Comparison of ENCODE assay signal across 21 cellular contexts in genomic region chr2:28637648-28638047, GRCh38.
A peak's percentile ranks its signal among the peaks of the same experiment; 100 is the strongest.
DNase-seq lines count a peak whose midpoint lies in the region; ATAC-seq and TF ChIP-seq lines count a peak whose summit lies in the region.
"Had no signal": no experiment of that assay in that cellular context is flagged by ENCODE, and none has a peak within 500 bp of the region (broad histone marks: within the 10 kb centered on the region; RNA-seq: fewer than 3 reads in every experiment).

No MANE protein-coding gene starts in this region.

- DNase-seq in heart left ventricle = no peak
- no peak for DNase-seq in heart right ventricle
- no peak for DNase-seq in esophagus muscularis mucosa (ENCODE audit: extremely low spot score)
- DNase-seq in vagina (ENCODE audit: extremely low spot score in 2 of 2) = peak in 1 of 2 donors; percentile 91
- no peak for DNase-seq in NCI-H748 treated with DMSO at 0.1 percent for 48 hours (lab: John Stamatoyannopoulos, UW)
- DNase-seq: ACHN; activated CD4-positive, alpha-beta T cell treated with anti-CD3 and anti-CD28 coated beads for 4 hours; activated CD8-positive, alpha-beta memory T cell treated with anti-CD3 and anti-CD28 coated beads, Interleukin-2, amount 50 U/mL, for 4 hours; activated naive CD4-positive, alpha-beta T cell treated with anti-CD3 and anti-CD28 coated beads, Interleukin-2, amount 10 ng/mL, durations not matched to agents 7 days and 5 days; CD4-positive, CD25-positive, alpha-beta regulatory T cell; DND-41; effector CD8-positive, alpha-beta T cell; left lung; MG63; NCI-H187 treated with DMSO at 0.1 percent for 48 hours; NCI-H524 had no signal

- H3K27ac ChIP-seq in heart left ventricle = peak overlapping the region in 7 of 12 donors; percentile 14 to 95 (median 27)
- peak overlapping the region in 3 of 10 donors; percentile 44 to 89 (median 78) for H3K27ac ChIP-seq in heart right ventricle
- H3K27ac ChIP-seq in esophagus muscularis mucosa (replicated peaks in 1 of 4) = peak overlapping the region; percentile 92 to 98 (median 96)
- H3K27ac ChIP-seq in rectal smooth muscle tissue (ENCODE audit: low read depth, low read length) = peak overlapping the region; percentile 3
- peak overlapping the region; percentile 78 for H3K27ac ChIP-seq in vagina
- H3K27ac ChIP-seq: SJSA1 had no signal

- TF ChIP-seq EP300 in esophagus muscularis mucosa (IDR thresholded peaks at IDR 0.05) = no peak

- H3K36me3 ChIP-seq in heart left ventricle (peaks cover 0 to 3% (median 0%) of the 10 kb centered on the region in 9 donors), heart right ventricle (no peaks in the 10 kb centered on the region), esophagus muscularis mucosa (no peaks in the 10 kb centered on the region), rectal smooth muscle tissue (ENCODE audit: control insufficient read depth, insufficient read depth, low read length) (no peaks in the 10 kb centered on the region), vagina (no peaks in the 10 kb centered on the region)
- H3K36me3 ChIP-seq: MG63, SJSA1 had no signal

- ATAC-seq in heart left ventricle (no peak), heart right ventricle (no peak), GM18511 (IDR thresholded peaks at IDR 0.05; ENCODE audit: unreplicated experiment) (no peak), HG02798 (IDR thresholded peaks at IDR 0.05; ENCODE audit: poor library complexity, unreplicated experiment) (no peak)

- intact Hi-C loops in heart left ventricle (cut with DNase I) (no loop called here), heart right ventricle (cut with DNase I) (no loop called here), esophagus muscularis mucosa (cut with DNase I) (loop anchor here (5.0 kb wide), 1 partner anchor 40 kb away; no protein-coding TSS in a partner anchor), vagina (cut with DNase I) (no loop called here)

- no peak for TF ChIP-seq CTCF in heart left ventricle (IDR thresholded peaks at IDR 0.05)
- no peak for TF ChIP-seq CTCF in heart right ventricle (IDR thresholded peaks at IDR 0.05)
- TF ChIP-seq CTCF in esophagus muscularis mucosa (IDR thresholded peaks at IDR 0.05) = no peak
- TF ChIP-seq CTCF in vagina (IDR thresholded peaks at IDR 0.05) = no peak

- no peaks in the 10 kb centered on the region for H3K9me3 ChIP-seq in heart left ventricle
- H3K9me3 ChIP-seq in heart right ventricle = no peaks in the 10 kb centered on the region
- H3K9me3 ChIP-seq in esophagus muscularis mucosa = no peaks in the 10 kb centered on the region
- H3K9me3 ChIP-seq in vagina = no peaks in the 10 kb centered on the region
- H3K9me3 ChIP-seq: left lung, MG63, SJSA1, testis had no signal

- H3K27me3 ChIP-seq in heart left ventricle (no peaks in the 10 kb centered on the region), heart right ventricle (no peaks in the 10 kb centered on the region), esophagus muscularis mucosa (no peaks in the 10 kb centered on the region), rectal smooth muscle tissue (ENCODE audit: control insufficient read depth, insufficient read depth, low read length) (no peaks in the 10 kb centered on the region), vagina (no peaks in the 10 kb centered on the region)
- H3K27me3 ChIP-seq: left lung, MG63, SJSA1, testis had no signal

- H3K4me3 ChIP-seq in heart left ventricle (no peak overlapping the region), heart right ventricle (no peak overlapping the region), esophagus muscularis mucosa (no peak overlapping the region), rectal smooth muscle tissue (ENCODE audit: low read length) (no peak overlapping the region), vagina (no peak overlapping the region)
- H3K4me3 ChIP-seq: left lung, MG63, SJSA1, testis had no signal

- no peak overlapping the region for H3K9ac ChIP-seq in rectal smooth muscle tissue (ENCODE audit: low read length)

- TF ChIP-seq POLR2A in heart left ventricle (IDR thresholded peaks at IDR 0.05) = no peak
- no peak for TF ChIP-seq POLR2A in esophagus muscularis mucosa (IDR thresholded peaks at IDR 0.05; ENCODE audit: low read depth)
- TF ChIP-seq POLR2A in vagina (IDR thresholded peaks at IDR 0.05) = no peak

- 86 to 92% (median 88%) methylated on average over 5 of the region's 5 CpGs for WGBS in heart left ventricle, 4 donors
- 86 to 95% methylated on average over 5 of the region's 5 CpGs for WGBS in heart right ventricle, 2 donors
- 82% methylated on average over 5 of the region's 5 CpGs for WGBS in esophagus muscularis mucosa

- peaks cover 0 to 41% (median 21%) of the 10 kb centered on the region in 12 donors for H3K4me1 ChIP-seq in heart left ventricle
- H3K4me1 ChIP-seq in heart right ventricle = peaks cover 3 to 42% (median 33%) of the 10 kb centered on the region in 9 donors
- H3K4me1 ChIP-seq in esophagus muscularis mucosa = peaks cover 33 to 83% (median 80%) of the 10 kb centered on the region in 4 donors
- H3K4me1 ChIP-seq in rectal smooth muscle tissue (ENCODE audit: control insufficient read depth, insufficient read depth, low read length) = peaks cover 13% of the 10 kb centered on the region
- peaks cover 48% of the 10 kb centered on the region for H3K4me1 ChIP-seq in vagina
- H3K4me1 ChIP-seq: left lung had no signal
